ENCODE assay signal across 9 cellular contexts in genomic region chr14:34322940-34323418, GRCh38.
DNase-seq lines count a peak whose midpoint lies in the region; ATAC-seq and TF ChIP-seq lines count a peak whose summit lies in the region.
"Had no signal": no experiment of that assay in that cellular context is flagged by ENCODE, and none has a peak within 500 bp of the region (broad histone marks: within the 10 kb centered on the region; RNA-seq: fewer than 3 reads in every experiment).

No MANE protein-coding gene starts in this region.

- ATAC-seq in GM21529 (IDR thresholded peaks at IDR 0.05; ENCODE audit: unreplicated experiment), result peak; percentile 75

- intact Hi-C loops in activated naive CD4-positive, alpha-beta T cell treated with anti-CD3 and anti-CD28 coated beads for 36 hours (cut with micrococcal nuclease), result loop anchor here (1.0 to 10.0 kb wide), 5 partner anchors 96 to 1746 kb away; no protein-coding TSS in a partner anchor
- intact Hi-C loops in lower leg skin (cut with DNase I; ENCODE audit: low total_unique reads), result loop anchor here (10.0 kb wide), 1 partner anchor 1748 kb away; no protein-coding TSS in a partner anchor

- no peak overlapping the region for H3K27ac Mint-ChIP-seq in activated naive CD4-positive, alpha-beta T cell treated with anti-CD3 and anti-CD28 coated beads for 36 hours
- H3K27ac Mint-ChIP-seq: T-helper 1 cell treated with Interleukin-12 subunit alpha and Interleukin-12 subunit beta and Interleukin-4 antibody, amounts not matched to agents 30 μg/mL and 1 μg/mL, for 36 hours had no signal

- CTCF ChIA-PET in activated naive CD4-positive, alpha-beta T cell treated with anti-CD3 and anti-CD28 coated beads for 36 hours (lab: Charles Lee), result interaction anchor here (0.5 to 4.0 kb wide), 29 partner anchors 10 to 1733 kb away, joined by 3 to 31 read pairs (median 3); no protein-coding TSS in a partner anchor

- no peaks in the 10 kb centered on the region for H3K4me1 Mint-ChIP-seq in activated naive CD4-positive, alpha-beta T cell treated with anti-CD3 and anti-CD28 coated beads for 36 hours (ENCODE audit: low read depth)

- H3K4me3 Mint-ChIP-seq in activated naive CD4-positive, alpha-beta T cell treated with anti-CD3 and anti-CD28 coated beads for 36 hours, result no peak overlapping the region
- H3K4me3 Mint-ChIP-seq: T-helper 1 cell treated with Interleukin-12 subunit alpha and Interleukin-12 subunit beta and Interleukin-4 antibody, amounts not matched to agents 30 μg/mL and 1 μg/mL, for 36 hours had no signal

- no peak overlapping the region for H3K27ac ChIP-seq in cardiac muscle cell

- WGBS in lower leg skin, 2 donors, result 44 to 47% methylated on average over 8 of the region's 8 CpGs

- no peaks in the 10 kb centered on the region for H3K27me3 ChIP-seq in MG63
- H3K27me3 ChIP-seq in cardiac muscle cell, result no peaks in the 10 kb centered on the region

- no peaks in the 10 kb centered on the region for H3K4me1 ChIP-seq in cardiac muscle cell (ENCODE audit: low read depth)

- DNase-seq in Caki2 (ENCODE audit: low read depth) (peak; percentile 19), MG63 (peak; percentile 18), SK-MEL-5 (ENCODE audit: low read depth, low spot score) (peak; percentile 78), cardiac muscle cell (ENCODE audit: low read depth in 1 of 2, low spot score in 1 of 2) (peak; percentile 61 to 70), retinal pigment epithelial cell (ENCODE audit: low read depth) (no peak), lower leg skin (ENCODE audit: low spot score in 2 of 2) (no peak)
- peak; percentile 84 for DNase-seq in activated naive CD4-positive, alpha-beta T cell treated with anti-CD3 and anti-CD28 coated beads for 36 hours

- H3K4me3 ChIP-seq in MG63 (no peak overlapping the region), cardiac muscle cell (no peak overlapping the region), retinal pigment epithelial cell (ENCODE audit: low read length) (no peak overlapping the region), lower leg skin (ENCODE audit: low read depth, poor library complexity, severe bottlenecking) (no peak overlapping the region)

- in situ Hi-C loops in Caki2 (cut with HindIII; ENCODE audit: low pct_unique_long_range_greater_than_20kb, low sequenced_read_pairs), result no loop called here
- in situ Hi-C loops in SK-MEL-5 (cut with HindIII; ENCODE audit: low pct_unique_long_range_greater_than_20kb, low sequenced_read_pairs), result loop anchor here (25.0 kb wide), 1 partner anchor 1736 kb away; no protein-coding TSS in a partner anchor

- TF ChIP-seq CTCF in cardiac muscle cell (IDR thresholded peaks at IDR 0.05; ENCODE audit: low read depth, low read length), result peak; percentile 76
- peak; percentile 77 for TF ChIP-seq CTCF in retinal pigment epithelial cell (conservative IDR thresholded peaks at IDR 0.05; ENCODE audit: low read depth, low read length)
- no peak for TF ChIP-seq CTCF in lower leg skin (IDR thresholded peaks at IDR 0.05)

- no peaks in the 10 kb centered on the region for H3K36me3 Mint-ChIP-seq in activated naive CD4-positive, alpha-beta T cell treated with anti-CD3 and anti-CD28 coated beads for 36 hours (ENCODE audit: low read depth)

- peaks cover 3% of the 10 kb centered on the region for H3K27me3 Mint-ChIP-seq in activated naive CD4-positive, alpha-beta T cell treated with anti-CD3 and anti-CD28 coated beads for 36 hours (ENCODE audit: low read depth)

- H3K9me3 Mint-ChIP-seq in activated naive CD4-positive, alpha-beta T cell treated with anti-CD3 and anti-CD28 coated beads for 36 hours, result no peaks in the 10 kb centered on the region
- H3K9me3 Mint-ChIP-seq: T-helper 1 cell treated with Interleukin-12 subunit alpha and Interleukin-12 subunit beta and Interleukin-4 antibody, amounts not matched to agents 30 μg/mL and 1 μg/mL, for 36 hours had no signal

- H3K9me3 ChIP-seq in MG63, result no peaks in the 10 kb centered on the region
- H3K9me3 ChIP-seq in cardiac muscle cell (ENCODE audit: low read depth), result no peaks in the 10 kb centered on the region

- TF ChIP-seq POLR2A in lower leg skin (IDR thresholded peaks at IDR 0.05), result no peak

- H3K36me3 ChIP-seq in MG63 (no peaks in the 10 kb centered on the region), cardiac muscle cell (no peaks in the 10 kb centered on the region)

Comparison
In these comparisons a context has a peak if more than half of its experiments do, and no peak if none do; other contexts are left out.
1. DNase-seq: peak in Caki2 (single experiment), MG63 (single experiment), SK-MEL-5 (single experiment), activated naive CD4-positive, alpha-beta T cell treated with anti-CD3 and anti-CD28 coated beads for 36 hours (single experiment) and cardiac muscle cell (2 of 2); none in retinal pigment epithelial cell (single experiment) and lower leg skin (0 of 2).
2. CTCF ChIP-seq: peak in cardiac muscle cell (single experiment) and retinal pigment epithelial cell (single experiment); none in lower leg skin (0 of 3).